In genomic region chr9:89615661-89616060, GRCh38 we compare ENCODE assay signal across 27 cellular contexts. TPM values are rescaled to one million over a fixed set of nuclear protein-coding genes. Genes with fewer than 3 reads are reported as not detected.
"Had no signal": no experiment of that assay in that cellular context is flagged by ENCODE, and none has a peak within 500 bp of the region (broad histone marks: within the 10 kb centered on the region; RNA-seq: fewer than 3 reads in every experiment).

No MANE protein-coding gene starts in this region.

- FAIRE-seq: K562, RCC 7860 had no signal

- H3K4me1 ChIP-seq: ascending aorta had no signal

- H3K9me3 ChIP-seq: ascending aorta, body of pancreas had no signal

- ATAC-seq: activated naive CD4-positive, alpha-beta T cell treated with anti-CD3 and anti-CD28 coated beads, Interleukin-2, amount 50 U/mL, for 72 hours; activated naive CD8-positive, alpha-beta T cell treated with anti-CD3 and anti-CD28 coated beads, Interleukin-2, amount 50 U/mL, for 24 hours; activated T-cell treated with anti-CD3 and anti-CD28 coated beads, Interleukin-2, amount 50 U/mL, for 4 hours; body of pancreas; K562; PC-3; WTC11 had no signal

- H3K4me3 ChIP-seq: ascending aorta, body of pancreas, K562 had no signal

- H3K27ac Mint-ChIP-seq: activated naive CD4-positive, alpha-beta T cell treated with anti-CD3 and anti-CD28 coated beads, Interleukin-2, amount 50 U/mL, for 72 hours; activated naive CD8-positive, alpha-beta T cell treated with anti-CD3 and anti-CD28 coated beads, Interleukin-2, amount 50 U/mL, for 24 hours; T-helper 1 cell treated with Interleukin-12 subunit alpha and Interleukin-12 subunit beta and Interleukin-4 antibody, amounts not matched to agents 30 μg/mL and 1 μg/mL, for 36 hours; WTC11 had no signal

- H3K9me3 Mint-ChIP-seq: activated naive CD4-positive, alpha-beta T cell treated with anti-CD3 and anti-CD28 coated beads, Interleukin-2, amount 50 U/mL, for 72 hours; activated naive CD8-positive, alpha-beta T cell treated with anti-CD3 and anti-CD28 coated beads, Interleukin-2, amount 50 U/mL, for 24 hours; activated T-cell treated with anti-CD3 and anti-CD28 coated beads, Interleukin-2, amount 50 U/mL, for 4 hours; T-helper 1 cell treated with Interleukin-12 subunit alpha and Interleukin-12 subunit beta and Interleukin-4 antibody, amounts not matched to agents 30 μg/mL and 1 μg/mL, for 36 hours had no signal

- H3K27me3 ChIP-seq: ascending aorta, body of pancreas had no signal

- H3K27ac ChIP-seq: ascending aorta, body of pancreas had no signal

- H3K36me3 Mint-ChIP-seq: activated naive CD4-positive, alpha-beta T cell treated with anti-CD3 and anti-CD28 coated beads, Interleukin-2, amount 50 U/mL, for 72 hours had no signal

- H3K4me3 Mint-ChIP-seq: activated naive CD8-positive, alpha-beta T cell treated with anti-CD3 and anti-CD28 coated beads, Interleukin-2, amount 50 U/mL, for 24 hours; activated T-cell treated with anti-CD3 and anti-CD28 coated beads, Interleukin-2, amount 50 U/mL, for 4 hours; T-helper 1 cell treated with Interleukin-12 subunit alpha and Interleukin-12 subunit beta and Interleukin-4 antibody, amounts not matched to agents 30 μg/mL and 1 μg/mL, for 36 hours; WTC11 had no signal

- DNase-seq: activated CD4-positive, alpha-beta T cell treated with anti-CD3 and anti-CD28 coated beads for 48 hours; activated CD4-positive, alpha-beta T cell treated with anti-CD3 and anti-CD28 coated beads, Interleukin-2, amount 50 U/mL, for 4 hours; activated CD4-positive, CD25-positive, alpha-beta regulatory T cell treated with anti-CD3 and anti-CD28 coated beads, Interleukin-2, amount 50 U/mL, for 72 hours; activated CD8-positive, alpha-beta memory T cell treated with anti-CD3 and anti-CD28 coated beads for 24 hours; activated effector memory CD4-positive, alpha-beta T cell treated with anti-CD3 and anti-CD28 coated beads, Interleukin-2, amount 50 U/mL, for 16 hours; activated naive CD4-positive, alpha-beta T cell treated with Interleukin-2 at 50 U/mL for 16 hours; activated naive CD8-positive, alpha-beta T cell treated with anti-CD3 and anti-CD28 coated beads, Interleukin-2, amount 50 U/mL, for 24 hours; activated T-cell treated with anti-CD3 and anti-CD28 coated beads, Interleukin-2, amount 50 U/mL, for 4 hours; amniotic stem cell; Karpas-422; MM.1S; NCI-H1105; NCI-H1436; NCI-H1694 treated with DMSO at 0.1 percent for 48 hours; NCI-H2029 treated with DMSO at 0.1 percent for 48 hours; NCI-H510A treated with DMSO at 0.1 percent for 48 hours; NCI-H69; PC-3; SHP77 treated with DMSO at 0.1 percent for 48 hours had no signal

- H3K36me3 ChIP-seq: ascending aorta had no signal

RNA-seq across cellular contexts. Expression of gene GADD45G, which starts 10.8 kb away (rescaled TPM):
- total RNA-seq: SK-MEL-5 had no signal
